Comparison of ENCODE assay signal across 20 cellular contexts in the genomic region with DNA sequence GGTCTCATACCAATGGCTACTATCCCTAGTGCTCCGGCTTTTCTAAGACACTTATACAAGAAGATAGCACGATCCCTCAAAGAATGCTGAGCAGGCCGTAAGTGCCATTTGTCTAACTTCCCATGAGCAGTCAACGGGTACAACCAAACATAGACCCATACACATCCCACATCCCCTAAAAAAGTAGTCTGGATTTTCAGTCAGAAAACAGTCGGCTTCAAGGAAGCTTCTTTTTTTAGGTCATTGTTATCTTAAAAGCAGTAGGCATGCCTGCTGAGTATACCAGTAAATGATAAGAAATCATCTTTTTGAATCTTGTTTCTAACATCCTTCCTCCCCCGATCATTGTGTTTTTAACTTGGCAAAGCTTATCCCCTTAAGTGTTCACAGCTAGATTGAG. TPM values are rescaled to one million over a fixed set of nuclear protein-coding genes. Genes with fewer than 3 reads are reported as not detected.
DNase-seq lines count a peak whose midpoint lies in the region; TF ChIP-seq lines count a peak whose summit lies in the region.
"Had no signal": no experiment of that assay in that cellular context is flagged by ENCODE, and none has a peak within 500 bp of the region (broad histone marks: within the 10 kb centered on the region; RNA-seq: fewer than 3 reads in every experiment).

No MANE protein-coding gene starts in this region.

- intact Hi-C loops in MCF 10A (cut with micrococcal nuclease), result no loop called here
- intact Hi-C loops in mammary epithelial cell (cut with micrococcal nuclease), result no loop called here

- H3K9me3 ChIP-seq in mammary epithelial cell (replicated peaks; ENCODE audit: insufficient read depth, low read length), result no peaks in the 10 kb centered on the region
- H3K9me3 ChIP-seq in SK-N-MC (ENCODE audit: low read depth, low read length), result no peaks in the 10 kb centered on the region
- no peaks in the 10 kb centered on the region for H3K9me3 ChIP-seq in neutrophil

- H3K9ac ChIP-seq in mammary epithelial cell (ENCODE audit: insufficient read depth, low read length) (no peak overlapping the region), SK-N-MC (ENCODE audit: insufficient read length) (no peak overlapping the region)
- H3K9ac ChIP-seq: BLaER1 had no signal

- H3K36me3 ChIP-seq in mammary epithelial cell (ENCODE audit: insufficient read depth, low read length) (peaks cover 2% of the 10 kb centered on the region), SK-N-MC (ENCODE audit: insufficient read depth, low read length) (peaks cover 5% of the 10 kb centered on the region; the same call in 1 of the 2 replicates), neutrophil (no peaks in the 10 kb centered on the region)
- H3K36me3 ChIP-seq: BLaER1 had no signal

- H4K20me1 ChIP-seq in mammary epithelial cell (ENCODE audit: insufficient read depth, low read length), result no peaks in the 10 kb centered on the region
- H4K20me1 ChIP-seq: BLaER1 had no signal

- CTCF ChIA-PET in MCF 10A (lab: Yijun Ruan, JAX) (interaction anchor here (0.7 kb wide), 1 partner anchor 380 kb away, joined by 3 read pairs; no protein-coding TSS in a partner anchor), mammary epithelial cell (lab: Charles Lee; ENCODE audit: low non-redundant PET) (no interaction called here)

- no peak for DNase-seq in MCF 10A (ENCODE audit: unreplicated experiment)
- DNase-seq in mammary epithelial cell, result no peak
- no peak for DNase-seq in SK-N-MC (ENCODE audit: low read depth, low spot score)
- DNase-seq in endothelial cell (ENCODE audit: low spot score), result no peak
- no peak for DNase-seq in NCI-H1092 treated with DMSO at 0.1 percent for 48 hours (lab: John Stamatoyannopoulos, UW)
- DNase-seq in KG1 (lab: John Stamatoyannopoulos, UW), result no peak
- DNase-seq in CD1c-positive myeloid dendritic cell (ENCODE audit: extremely low spot score), result no peak
- DNase-seq: DMS 273 treated with DMSO at 0.1 percent for 48 hours, EL, GOT3, HFFc6, KBM-7, NCI-H1048, NCI-H1694, NCI-H2107, NCI-H2227 treated with DMSO at 0.1 percent for 48 hours, NCI-H524, SHP77 had no signal

- H3K4me3 ChIP-seq in mammary epithelial cell (replicated peaks in 1 of 3; ENCODE audit: insufficient read depth in 1 of 3, low read depth in 2 of 3, low read length in 3 of 3), result no peak overlapping the region
- H3K4me3 ChIP-seq in SK-N-MC, result no peak overlapping the region
- no peak overlapping the region for H3K4me3 ChIP-seq in neutrophil (ENCODE audit: low read depth in 1 of 2, low read length in 1 of 2)
- H3K4me3 ChIP-seq: BLaER1 had no signal

- H3K36me3 Mint-ChIP-seq in MCF 10A (ENCODE audit: insufficient read depth, unreplicated experiment), result peaks cover 15% of the 10 kb centered on the region
- no peaks in the 10 kb centered on the region for H3K36me3 Mint-ChIP-seq in endothelial cell (ENCODE audit: low read depth, unreplicated experiment)

- no peak overlapping the region for H3K27ac ChIP-seq in mammary epithelial cell (ENCODE audit: insufficient read depth, low read depth, low read length)
- peak overlapping the region; percentile 33; the same call in 1 of the 2 replicates for H3K27ac ChIP-seq in SK-N-MC
- peak overlapping the region; percentile 64 for H3K27ac ChIP-seq in neutrophil
- H3K27ac ChIP-seq: BLaER1 had no signal

- dilution Hi-C loops in mammary epithelial cell (cut with HindIII; ENCODE audit: low sequenced_read_pairs), result no loop called here

- in situ Hi-C loops in mammary epithelial cell (cut with MboI; ENCODE audit: low sequenced_read_pairs in 2 of 2), result no loop called here

- H3K4me2 ChIP-seq in mammary epithelial cell (ENCODE audit: insufficient read depth, low read depth, low read length), result no peak overlapping the region
- H3K4me2 ChIP-seq: BLaER1 had no signal

- H3K4me3 Mint-ChIP-seq in MCF 10A (ENCODE audit: unreplicated experiment) (no peak overlapping the region), endothelial cell (ENCODE audit: unreplicated experiment) (no peak overlapping the region)
- H3K4me3 Mint-ChIP-seq: HFFc6 had no signal

- peaks cover 73% of the 10 kb centered on the region for H3K79me2 ChIP-seq in mammary epithelial cell (ENCODE audit: insufficient read depth, low read length)

- no peaks in the 10 kb centered on the region for H3K27me3 ChIP-seq in mammary epithelial cell (ENCODE audit: insufficient read depth, low read length)
- no peaks in the 10 kb centered on the region for H3K27me3 ChIP-seq in neutrophil
- H3K27me3 ChIP-seq: BLaER1 had no signal

- H3K9me3 Mint-ChIP-seq in MCF 10A (ENCODE audit: unreplicated experiment), result no peaks in the 10 kb centered on the region
- H3K9me3 Mint-ChIP-seq in endothelial cell (ENCODE audit: unreplicated experiment), result no peaks in the 10 kb centered on the region
- H3K9me3 Mint-ChIP-seq: HFFc6 had no signal

- WGBS in mammary epithelial cell (ENCODE audit: low coverage, missing lambda C conversion rate), result 86% methylated on average over 6 of the region's 6 CpGs

- POLR2A ChIA-PET in MCF 10A (lab: Yijun Ruan, JAX), result interaction anchor here (1.3 kb wide), 1 partner anchor 19 kb away, joined by 9 read pairs; no protein-coding TSS in a partner anchor

- H3K4me1 Mint-ChIP-seq in MCF 10A (ENCODE audit: insufficient read depth, unreplicated experiment) (peaks cover 16% of the 10 kb centered on the region), endothelial cell (ENCODE audit: unreplicated experiment) (peaks cover 12% of the 10 kb centered on the region)

- H3K4me1 ChIP-seq in mammary epithelial cell (ENCODE audit: insufficient read depth, low read length) (peaks cover 5% of the 10 kb centered on the region), neutrophil (ENCODE audit: control insufficient read depth in 1 of 2, insufficient read depth in 1 of 2, low read depth in 1 of 2, low read length in 1 of 2) (peaks cover 50 to 53% of the 10 kb centered on the region in 2 experiments)
- H3K4me1 ChIP-seq: BLaER1 had no signal

- no peak overlapping the region for H2AFZ ChIP-seq in mammary epithelial cell (ENCODE audit: low read depth, low read length)

- H3K27me3 Mint-ChIP-seq in MCF 10A (ENCODE audit: insufficient read depth, unreplicated experiment) (no peaks in the 10 kb centered on the region), endothelial cell (ENCODE audit: unreplicated experiment) (no peaks in the 10 kb centered on the region)

- H3K27ac Mint-ChIP-seq in MCF 10A (ENCODE audit: low read depth, unreplicated experiment) (peak overlapping the region; percentile 28), endothelial cell (ENCODE audit: unreplicated experiment) (peak overlapping the region; percentile 84)
- H3K27ac Mint-ChIP-seq: HFFc6 had no signal

- TF ChIP-seq CTCF in MCF 10A (IDR thresholded peaks at IDR 0.05; ENCODE audit: unreplicated experiment) (no peak), mammary epithelial cell (conservative IDR thresholded peaks at IDR 0.05 in 1 of 2, IDR thresholded peaks at IDR 0.05 in 1 of 2; ENCODE audit: extremely low read depth in 1 of 2, insufficient read depth in 1 of 2, low read depth in 1 of 2, low read length in 2 of 2) (no peak), endothelial cell (IDR thresholded peaks at IDR 0.05; ENCODE audit: unreplicated experiment) (no peak), neutrophil (IDR thresholded peaks at IDR 0.05) (no peak)

- BruUV-seq in MCF 10A (replicated peaks; lab: Mats Ljungman, UMichigan) (no TSS peak), mammary epithelial cell (replicated peaks; lab: Mats Ljungman, UMichigan) (no TSS peak)

RNA-seq across cellular contexts. Expression of gene OSBPL8, which starts 19.8 kb away (rescaled TPM):
- 71.1 and 77.2 TPM in 2 replicates for total RNA-seq in MCF 10A (2022)
- total RNA-seq in mammary epithelial cell, result 10 to 100 TPM; 87.4 to 88.4 TPM
- polyA plus RNA-seq in mammary epithelial cell, result 26.2 TPM
- 148 TPM for polyA minus RNA-seq in mammary epithelial cell
- total RNA-seq in endothelial cell (ENCODE audit: unreplicated experiment), result 82.3 TPM
